ENCODE assay signal across 8 cellular contexts in the genomic region with DNA sequence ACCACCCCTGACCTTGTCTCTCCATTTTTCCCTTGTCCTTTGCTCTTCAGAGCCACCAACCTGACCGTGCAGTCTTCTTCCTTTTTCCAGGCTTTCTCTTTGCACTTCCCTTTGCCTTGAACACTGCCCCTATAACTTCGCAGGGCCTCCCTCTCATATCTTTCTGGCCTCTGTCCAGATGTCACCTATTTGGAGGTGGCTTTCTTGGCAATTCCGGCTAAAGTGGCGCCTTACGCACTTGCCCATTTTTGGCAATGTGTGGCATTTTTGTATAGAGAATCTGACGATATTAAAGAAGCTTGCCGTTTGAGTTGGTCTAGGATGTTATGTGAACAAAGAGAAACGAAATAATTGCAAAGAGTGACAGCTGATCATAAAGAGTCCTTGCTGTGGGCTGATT. TPM values are rescaled to one million over a fixed set of nuclear protein-coding genes. Genes with fewer than 3 reads are reported as not detected.
A peak's percentile ranks its signal among the peaks of the same experiment; 100 is the strongest.
DNase-seq lines count a peak whose midpoint lies in the region; ATAC-seq, FAIRE-seq and TF ChIP-seq lines count a peak whose summit lies in the region.

No MANE protein-coding gene starts in this region.

- H3K9me2 ChIP-seq in OCI-LY7 (ENCODE audit: insufficient read depth, low read length) = no peaks in the 10 kb centered on the region

- intact Hi-C loops in OCI-LY7 (cut with micrococcal nuclease; ENCODE audit: unreplicated experiment) = loop anchor here (5.0 kb wide), 1 partner anchor 39 kb away; a partner anchor contains a TSS
- intact Hi-C loops in endothelial cell of umbilical vein (cut with micrococcal nuclease) = loop anchor here (5.0 kb wide), 1 partner anchor 39 kb away; a partner anchor contains a TSS
- intact Hi-C loops in pancreas (cut with DNase I) = no loop called here

- WGBS in pancreas, 2 donors = 22 to 23% methylated on average over 8 of the region's 8 CpGs

- H3K9ac ChIP-seq in endothelial cell of umbilical vein (replicated peaks; ENCODE audit: extremely low read depth, insufficient read depth, low read length) = peak overlapping the region; percentile 87

- CTCF ChIA-PET in OCI-LY7 (lab: Charles Lee; ENCODE audit: unreplicated experiment) = no interaction called here
- CTCF ChIA-PET in endothelial cell of umbilical vein (lab: Charles Lee) = no interaction called here

- H3K79me2 ChIP-seq in OCI-LY7 (ENCODE audit: insufficient read depth, low read depth, low read length) (peaks cover 25% of the 10 kb centered on the region), endothelial cell of umbilical vein (ENCODE audit: control insufficient read depth, insufficient read depth, low read length) (peaks cover 24% of the 10 kb centered on the region)

- H3K4me2 ChIP-seq in OCI-LY7 (ENCODE audit: low read length) (peak overlapping the region; percentile 80), endothelial cell of umbilical vein (ENCODE audit: insufficient read depth, low read length) (peak overlapping the region; percentile 57)

- FAIRE-seq in endothelial cell of umbilical vein (lab: Jason Lieb, UNC) (no peak), pancreas (lab: Jason Lieb, UNC) (no peak)

- no peak for TF ChIP-seq POLR2A in endothelial cell of umbilical vein (IDR thresholded peaks at IDR 0.05; ENCODE audit: low read depth, low read length)

- BruUV-seq in OCI-LY7 (replicated peaks; lab: Mats Ljungman, UMichigan) (TSS peak; percentile 80), endothelial cell of umbilical vein (replicated peaks; lab: Mats Ljungman, UMichigan) (no TSS peak)

- H4K20me1 ChIP-seq in OCI-LY7 (ENCODE audit: insufficient read depth, low read length) (peaks cover 5% of the 10 kb centered on the region; the same call in 1 of the 2 replicates), endothelial cell of umbilical vein (replicated peaks; ENCODE audit: control insufficient read depth, extremely low read depth, insufficient read depth, low read length) (no peaks in the 10 kb centered on the region)

- H3K4me1 ChIP-seq in OCI-LY7 (ENCODE audit: insufficient read depth, low read length, poor library complexity, severe bottlenecking) = peaks cover 25% of the 10 kb centered on the region
- peaks cover 6% of the 10 kb centered on the region for H3K4me1 ChIP-seq in endothelial cell of umbilical vein (ENCODE audit: control insufficient read depth, extremely low read depth, insufficient read depth, low read length)
- H3K4me1 ChIP-seq in pancreas = no peaks in the 10 kb centered on the region

- H3K27ac ChIP-seq in OCI-LY7 (ENCODE audit: low read depth, low read length, poor library complexity, severe bottlenecking) (peak overlapping the region; percentile 57), endothelial cell of umbilical vein (ENCODE audit: insufficient read depth, low read depth, low read length) (no peak overlapping the region), pancreas (no peak overlapping the region)

- POLR2A ChIA-PET in OCI-LY7 (lab: Charles Lee) = interaction anchor here (0.6 kb wide), 1 partner anchor 13 kb away, joined by 3 read pairs; no protein-coding TSS in a partner anchor
- POLR2A ChIA-PET in endothelial cell of umbilical vein (lab: Charles Lee) = no interaction called here

- no peak for TF ChIP-seq CTCF in GM06990 (IDR thresholded peaks at IDR 0.05; ENCODE audit: insufficient read depth, low read length, poor library complexity, severe bottlenecking)
- no peak for TF ChIP-seq CTCF in OCI-LY7 (conservative IDR thresholded peaks at IDR 0.05; ENCODE audit: low read length)
- no peak for TF ChIP-seq CTCF in endothelial cell of umbilical vein (IDR thresholded peaks at IDR 0.05; ENCODE audit: extremely low read depth in 1 of 2, insufficient read depth in 1 of 2, low read depth in 1 of 2, low read length in 2 of 2)
- no peak for TF ChIP-seq CTCF in pancreas (IDR thresholded peaks at IDR 0.05)

- H2AFZ ChIP-seq in OCI-LY7 (ENCODE audit: low read length) = no peak overlapping the region; the same call in 1 of the 2 replicates
- H2AFZ ChIP-seq in endothelial cell of umbilical vein (ENCODE audit: low read depth, low read length) = peak overlapping the region; percentile 94

- H3K9me1 ChIP-seq in endothelial cell of umbilical vein (replicated peaks; ENCODE audit: control insufficient read depth, extremely low read depth, insufficient read depth, low read length) = no peaks in the 10 kb centered on the region

- H3K36me3 ChIP-seq in GM06990 (ENCODE audit: control insufficient read depth, insufficient read depth, low read length) (peaks cover 5% of the 10 kb centered on the region), OCI-LY7 (ENCODE audit: insufficient read depth, low read length) (peaks cover 34% of the 10 kb centered on the region), endothelial cell of umbilical vein (ENCODE audit: control insufficient read depth in 2 of 2, extremely low read depth in 1 of 2, insufficient read depth in 2 of 2, low read length in 2 of 2) (peaks cover 3 to 15% of the 10 kb centered on the region in 2 experiments), pancreas (peaks cover 0 to 26% (median 0%) of the 10 kb centered on the region in 3 donors)

- H3K9me3 ChIP-seq in OCI-LY7 (ENCODE audit: low read length) (no peaks in the 10 kb centered on the region), endothelial cell of umbilical vein (replicated peaks; ENCODE audit: control insufficient read depth, insufficient read depth, low read length) (no peaks in the 10 kb centered on the region), pancreas (no peaks in the 10 kb centered on the region)

- DNase-seq in GM06990 (ENCODE audit: extremely low read depth, insufficient read length) (no peak), OCI-LY7 (ENCODE audit: low spot score) (no peak), endothelial cell of umbilical vein (ENCODE audit: low read depth, low spot score) (no peak), pancreas (no peak), left lobe of liver (ENCODE audit: low spot score) (no peak), UCSD-AML1 (lab: John Stamatoyannopoulos, UW; ENCODE audit: unreplicated experiment) (no peak), NCI-H187 treated with DMSO at 0.1 percent for 48 hours (lab: John Stamatoyannopoulos, UW) (no peak)

- H3K4me3 ChIP-seq in GM06990 (replicated peaks; ENCODE audit: low read depth, low read length) = peak overlapping the region; percentile 74
- peak overlapping the region; percentile 87 for H3K4me3 ChIP-seq in OCI-LY7 (ENCODE audit: low read depth, low read length, poor library complexity, severe bottlenecking)
- H3K4me3 ChIP-seq in endothelial cell of umbilical vein (replicated peaks in 1 of 3; ENCODE audit: insufficient read depth in 1 of 3, low read depth in 1 of 3, low read length in 3 of 3) = peak overlapping the region; percentile 52 to 70 (median 65)
- peak overlapping the region; percentile 64 to 72 (median 68) for H3K4me3 ChIP-seq in pancreas

- dilution Hi-C loops in endothelial cell of umbilical vein (cut with MboI; ENCODE audit: extremely low pct_ligation_motif_present, low sequenced_read_pairs) = no loop called here

- no peak for ATAC-seq in pancreas
- ATAC-seq in left lobe of liver = no peak
- ATAC-seq in GM21717 (IDR thresholded peaks at IDR 0.05; ENCODE audit: unreplicated experiment) = no peak

- no peaks in the 10 kb centered on the region for H3K27me3 ChIP-seq in GM06990 (replicated peaks; ENCODE audit: control insufficient read depth, insufficient read depth, low read length)
- peaks cover 12 to 21% of the 10 kb centered on the region in 2 experiments for H3K27me3 ChIP-seq in endothelial cell of umbilical vein (ENCODE audit: control insufficient read depth in 2 of 2, insufficient read depth in 2 of 2, low read length in 2 of 2)
- H3K27me3 ChIP-seq in pancreas = no peaks in the 10 kb centered on the region

RNA-seq across cellular contexts. Expression of a gene that starts 0.9 kb away (rescaled TPM):
- total RNA-seq in OCI-LY7 (2014; rRNA removed; shearing (Covaris generic)) = 11.5 and 14.6 TPM in 2 replicates
- 9.4 and 10.9 TPM in 2 replicates for total RNA-seq in OCI-LY7 (2022)
- total RNA-seq in endothelial cell of umbilical vein = 4.5 and 5.3 TPM in 2 replicates
- polyA plus RNA-seq in endothelial cell of umbilical vein = 1.1 TPM in 2 replicates
- polyA plus RNA-seq in endothelial cell of umbilical vein (2011; cell fraction: cytosol; rRNA removed) = 1.0 and 1.5 TPM in 2 replicates
- polyA plus RNA-seq in endothelial cell of umbilical vein (2011; cell fraction: nucleus; rRNA removed) = 2.2 and 2.9 TPM in 2 replicates
- 1.1 and 1.4 TPM in 2 replicates for polyA plus RNA-seq in endothelial cell of umbilical vein (2012)
- 8.7 and 9.0 TPM in 2 replicates for polyA minus RNA-seq in endothelial cell of umbilical vein
- 4.9 TPM for polyA minus RNA-seq in endothelial cell of umbilical vein (2011; cell fraction: cytosol; rRNA and poly(A)+ RNA removed)
- 4.9 and 6.8 TPM in 2 replicates for polyA minus RNA-seq in endothelial cell of umbilical vein (2011; cell fraction: nucleus; rRNA and poly(A)+ RNA removed)
- 1 to 10 TPM; 1.3 to 4.1 (median 1.5) TPM for total RNA-seq in pancreas
- 1 to 10 TPM in 1 of 2 donors, under 1 TPM in 1; 0.76 to 1.4 TPM for polyA plus RNA-seq in pancreas
- total RNA-seq in left lobe of liver = 2.2 TPM

RNA-seq across cellular contexts. Expression of a gene that starts 29.9 kb away (rescaled TPM):
- 5.0 and 6.8 TPM in 2 replicates for total RNA-seq in OCI-LY7 (2014; rRNA removed; shearing (Covaris generic))
- total RNA-seq in OCI-LY7 (2022) (5.8 and 6.8 TPM in 2 replicates), endothelial cell of umbilical vein (5.3 and 5.6 TPM in 2 replicates), pancreas (1 to 10 TPM; 1.9 to 4.6 (median 2.5) TPM), left lobe of liver (2.6 TPM)
- polyA plus RNA-seq in endothelial cell of umbilical vein (2.4 and 2.5 TPM in 2 replicates), pancreas (1 to 10 TPM; 1.1 to 3.3 TPM)
- polyA plus RNA-seq in endothelial cell of umbilical vein (2011; cell fraction: cytosol; rRNA removed) = 2.1 and 2.7 TPM in 2 replicates
- 4.0 and 4.2 TPM in 2 replicates for polyA plus RNA-seq in endothelial cell of umbilical vein (2011; cell fraction: nucleus; rRNA removed)
- 3.4 and 3.7 TPM in 2 replicates for polyA plus RNA-seq in endothelial cell of umbilical vein (2012)
- polyA minus RNA-seq in endothelial cell of umbilical vein = 10.1 and 10.8 TPM in 2 replicates
- polyA minus RNA-seq in endothelial cell of umbilical vein (2011; cell fraction: cytosol; rRNA and poly(A)+ RNA removed) = 3.2 TPM
- 4.5 and 5.0 TPM in 2 replicates for polyA minus RNA-seq in endothelial cell of umbilical vein (2011; cell fraction: nucleus; rRNA and poly(A)+ RNA removed)

RNA-seq across cellular contexts. Expression of a gene that starts 40.9 kb away (rescaled TPM):
- 93.4 and 94.7 TPM in 2 replicates for total RNA-seq in OCI-LY7 (2014; rRNA removed; shearing (Covaris generic))
- total RNA-seq in OCI-LY7 (2022) (62.5 and 67.5 TPM in 2 replicates), endothelial cell of umbilical vein (26.9 and 29.3 TPM in 2 replicates), pancreas (10 to 100 TPM; 15.9 to 30.9 (median 24.6) TPM), left lobe of liver (22.1 TPM)
- polyA plus RNA-seq in endothelial cell of umbilical vein (4.1 and 4.5 TPM in 2 replicates), pancreas (1 to 10 TPM in 1 of 2 donors, under 1 TPM in 1; 0.45 to 3.8 TPM)
- polyA plus RNA-seq in endothelial cell of umbilical vein (2011; cell fraction: cytosol; rRNA removed) = 4.3 and 5.2 TPM in 2 replicates
- polyA plus RNA-seq in endothelial cell of umbilical vein (2011; cell fraction: nucleus; rRNA removed) = 19.8 and 21.9 TPM in 2 replicates
- polyA plus RNA-seq in endothelial cell of umbilical vein (2012) = 1.2 and 1.7 TPM in 2 replicates
- polyA minus RNA-seq in endothelial cell of umbilical vein = 124 and 134 TPM in 2 replicates
- polyA minus RNA-seq in endothelial cell of umbilical vein (2011; cell fraction: cytosol; rRNA and poly(A)+ RNA removed) = 46.5 TPM
- 73.6 and 115 TPM in 2 replicates for polyA minus RNA-seq in endothelial cell of umbilical vein (2011; cell fraction: nucleus; rRNA and poly(A)+ RNA removed)

RNA-seq across cellular contexts. Expression of a gene that starts 42.2 kb away (rescaled TPM):
- total RNA-seq in OCI-LY7 (2014; rRNA removed; shearing (Covaris generic)) = 12.7 and 19.3 TPM in 2 replicates
- 8.7 and 9.8 TPM in 2 replicates for total RNA-seq in OCI-LY7 (2022)
- 6.3 and 7.5 TPM in 2 replicates for total RNA-seq in endothelial cell of umbilical vein
- 21.1 and 24.3 TPM in 2 replicates for polyA plus RNA-seq in endothelial cell of umbilical vein
- 16.5 and 16.6 TPM in 2 replicates for polyA plus RNA-seq in endothelial cell of umbilical vein (2011; cell fraction: cytosol; rRNA removed)
- 5.2 and 7.9 TPM in 2 replicates for polyA plus RNA-seq in endothelial cell of umbilical vein (2011; cell fraction: nucleus; rRNA removed)
- polyA plus RNA-seq in endothelial cell of umbilical vein (2012) = 11.7 and 13.5 TPM in 2 replicates
- polyA minus RNA-seq in endothelial cell of umbilical vein = 5.8 and 6.7 TPM in 2 replicates
- polyA minus RNA-seq in endothelial cell of umbilical vein (2011; cell fraction: cytosol; rRNA and poly(A)+ RNA removed) = 4.4 TPM
- 2.9 and 3.8 TPM in 2 replicates for polyA minus RNA-seq in endothelial cell of umbilical vein (2011; cell fraction: nucleus; rRNA and poly(A)+ RNA removed)
- 1 to 10 TPM; 2.1 to 3.2 (median 2.5) TPM for total RNA-seq in pancreas
- polyA plus RNA-seq in pancreas = 10 to 100 TPM in 1 of 2 donors, 1 to 10 TPM in 1; 9.3 to 14.7 TPM
- 1.2 TPM for total RNA-seq in left lobe of liver

RNA-seq across cellular contexts. Expression of a gene that starts 42.2 kb away (rescaled TPM):
- 2.8 and 3.9 TPM in 2 replicates for total RNA-seq in OCI-LY7 (2014; rRNA removed; shearing (Covaris generic))
- total RNA-seq in OCI-LY7 (2022) (4.5 and 4.8 TPM in 2 replicates), endothelial cell of umbilical vein (2.7 and 3.2 TPM in 2 replicates), pancreas (1 to 10 TPM in 5 of 6 donors, under 1 TPM in 1; 0.60 to 1.4 (median 1.1) TPM), left lobe of liver (0.78 TPM)
- polyA plus RNA-seq in endothelial cell of umbilical vein (1.9 and 3.1 TPM in 2 replicates), pancreas (1 to 10 TPM; 1.3 to 4.1 TPM)
- polyA plus RNA-seq in endothelial cell of umbilical vein (2011; cell fraction: cytosol; rRNA removed) = 0.79 and 0.88 TPM in 2 replicates
- polyA plus RNA-seq in endothelial cell of umbilical vein (2011; cell fraction: nucleus; rRNA removed) = 2.0 and 3.4 TPM in 2 replicates
- 1.4 and 1.7 TPM in 2 replicates for polyA plus RNA-seq in endothelial cell of umbilical vein (2012)
- polyA minus RNA-seq in endothelial cell of umbilical vein = 4.5 and 6.3 TPM in 2 replicates
- 1.8 TPM for polyA minus RNA-seq in endothelial cell of umbilical vein (2011; cell fraction: cytosol; rRNA and poly(A)+ RNA removed)
- 1.7 and 2.0 TPM in 2 replicates for polyA minus RNA-seq in endothelial cell of umbilical vein (2011; cell fraction: nucleus; rRNA and poly(A)+ RNA removed)

Comparison
In these comparisons a context has a peak if more than half of its experiments do, and no peak if none do; other contexts are left out.
1. intact Hi-C loops: an anchor here in OCI-LY7 (5.0 kb wide) and endothelial cell of umbilical vein (5.0 kb wide); none called in pancreas.